Comparison of ENCODE assay signal across 26 cellular contexts in the genomic region with DNA sequence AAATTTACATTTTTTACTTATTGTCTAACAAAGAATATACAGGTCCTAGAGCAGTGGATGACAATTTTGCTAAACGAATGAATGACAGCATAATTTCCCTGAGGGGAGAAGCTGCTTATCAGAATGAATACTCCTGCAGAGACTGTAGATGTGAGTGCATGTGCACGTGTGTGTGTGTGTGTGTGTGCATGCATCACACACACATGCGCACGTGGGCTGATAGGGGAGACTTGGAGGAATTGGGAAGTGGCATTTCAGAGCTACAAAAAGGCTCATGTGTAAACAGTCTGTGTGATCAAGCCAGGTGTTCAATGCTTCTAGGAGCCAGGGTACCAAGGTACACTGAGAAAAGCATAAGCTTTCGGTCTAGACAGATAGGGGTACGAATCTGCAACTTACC.
"Had no signal": no experiment of that assay in that cellular context is flagged by ENCODE, and none has a peak within 500 bp of the region (broad histone marks: within the 10 kb centered on the region; RNA-seq: fewer than 3 reads in every experiment).

No MANE protein-coding gene starts in this region.

- H3K27ac ChIP-seq: esophagus squamous epithelium, left lung, lower lobe of right lung, neutrophil, right lobe of liver, thoracic aorta, upper lobe of right lung had no signal

- H3K36me3 ChIP-seq: esophagus squamous epithelium, left lung, lower lobe of right lung, neutrophil, right lobe of liver, thoracic aorta, upper lobe of right lung had no signal

- H3K4me1 ChIP-seq: left lung, right lobe of liver, upper lobe of right lung had no signal

- H3K9me3 Mint-ChIP-seq: activated CD4-positive, alpha-beta T cell treated with anti-CD3 and anti-CD28 coated beads, Interleukin-2, amount 10 ng/mL, durations not matched to agents 7 days and 5 days; activated naive CD4-positive, alpha-beta T cell treated with anti-CD3 and anti-CD28 coated beads, Interleukin-2, amount 50 U/mL, for 72 hours; activated T-cell treated with anti-CD3 and anti-CD28 coated beads, Interleukin-2, amount 50 U/mL, for 72 hours; natural killer cell treated with Interleukin-12 subunit alpha and Interleukin-12 subunit beta and Interleukin-15 and Interleukin-18, amount 100 ng/mL, for 72 hours had no signal

- H3K27me3 Mint-ChIP-seq: progenitor cell of endocrine pancreas had no signal

- FAIRE-seq: colon, islet of Langerhans had no signal

- DNase-seq: activated CD4-positive, alpha-beta T cell treated with anti-CD3 and anti-CD28 coated beads, Interleukin-2, amount 10 ng/mL, durations not matched to agents 7 days and 5 days; activated CD4-positive, CD25-positive, alpha-beta regulatory T cell treated with anti-CD3 and anti-CD28 coated beads, Interleukin-2, amount 50 U/mL, for 72 hours; activated CD8-positive, alpha-beta memory T cell treated with anti-CD3 and anti-CD28 coated beads, Interleukin-2, amount 10 ng/mL, durations not matched to agents 7 days and 5 days; activated CD8-positive, alpha-beta T cell treated with anti-CD3 and anti-CD28 coated beads, Interleukin-2, amount 10 ng/mL, durations not matched to agents 7 days and 5 days; activated naive CD4-positive, alpha-beta T cell; activated T-cell treated with anti-CD3 and anti-CD28 coated beads, Interleukin-2, amount 50 U/mL, for 72 hours; dermis blood vessel endothelial cell; effector CD4-positive, alpha-beta T cell; esophagus squamous epithelium; foreskin melanocyte; left lung; lower lobe of right lung; mucosa of descending colon; right lobe of liver; stimulated activated CD4-positive, alpha-beta T cell treated with anti-CD3 and anti-CD28 coated beads, Interleukin-2, amount 100 ng/mL, for 48 hours; stimulated activated naive CD8-positive, alpha-beta T cell treated with anti-CD3 and anti-CD28 coated beads, Interleukin-15, Interleukin-2, amounts not matched to agents 100 U/mL and 50 U/mL, for 24 hours; T-helper 17 cell; T1000; upper lobe of right lung had no signal

- H3K4me3 ChIP-seq: esophagus squamous epithelium, left lung, lower lobe of right lung, mucosa of descending colon, right lobe of liver, thoracic aorta, upper lobe of right lung had no signal

- H3K27ac Mint-ChIP-seq: activated CD4-positive, alpha-beta T cell treated with anti-CD3 and anti-CD28 coated beads, Interleukin-2, amount 10 ng/mL, durations not matched to agents 7 days and 5 days; activated CD8-positive, alpha-beta memory T cell treated with anti-CD3 and anti-CD28 coated beads, Interleukin-2, amount 10 ng/mL, durations not matched to agents 7 days and 5 days; activated CD8-positive, alpha-beta T cell treated with anti-CD3 and anti-CD28 coated beads, Interleukin-2, amount 10 ng/mL, durations not matched to agents 7 days and 5 days; activated naive CD4-positive, alpha-beta T cell treated with anti-CD3 and anti-CD28 coated beads, Interleukin-2, amount 50 U/mL, for 72 hours; activated T-cell treated with anti-CD3 and anti-CD28 coated beads, Interleukin-2, amount 50 U/mL, for 72 hours; natural killer cell treated with Interleukin-12 subunit alpha and Interleukin-12 subunit beta and Interleukin-15 and Interleukin-18, amount 100 ng/mL, for 72 hours; progenitor cell of endocrine pancreas; T-helper 17 cell had no signal

- H3K4me1 Mint-ChIP-seq: activated CD4-positive, alpha-beta T cell treated with anti-CD3 and anti-CD28 coated beads, Interleukin-2, amount 10 ng/mL, durations not matched to agents 7 days and 5 days; activated CD8-positive, alpha-beta memory T cell treated with anti-CD3 and anti-CD28 coated beads, Interleukin-2, amount 10 ng/mL, durations not matched to agents 7 days and 5 days; T-helper 17 cell had no signal

- H3K27me3 ChIP-seq: esophagus squamous epithelium, left lung, neutrophil, right lobe of liver, upper lobe of right lung had no signal

- ATAC-seq: activated CD8-positive, alpha-beta memory T cell treated with anti-CD3 and anti-CD28 coated beads, Interleukin-2, amount 10 ng/mL, durations not matched to agents 7 days and 5 days; activated CD8-positive, alpha-beta T cell treated with anti-CD3 and anti-CD28 coated beads, Interleukin-2, amount 10 ng/mL, durations not matched to agents 7 days and 5 days; activated naive CD4-positive, alpha-beta T cell treated with anti-CD3 and anti-CD28 coated beads, Interleukin-2, amount 50 U/mL, for 72 hours; activated T-cell treated with anti-CD3 and anti-CD28 coated beads, Interleukin-2, amount 50 U/mL, for 72 hours; left lung; lower lobe of right lung; mucosa of descending colon; natural killer cell treated with Interleukin-12 subunit alpha and Interleukin-12 subunit beta and Interleukin-15 and Interleukin-18, amount 100 ng/mL, for 72 hours; right lobe of liver; stimulated activated naive CD8-positive, alpha-beta T cell treated with anti-CD3 and anti-CD28 coated beads, Interleukin-15, Interleukin-2, amounts not matched to agents 100 U/mL and 50 U/mL, for 24 hours; T-helper 17 cell; upper lobe of right lung had no signal

- H3K36me3 Mint-ChIP-seq: activated CD8-positive, alpha-beta memory T cell treated with anti-CD3 and anti-CD28 coated beads, Interleukin-2, amount 10 ng/mL, durations not matched to agents 7 days and 5 days; activated naive CD4-positive, alpha-beta T cell treated with anti-CD3 and anti-CD28 coated beads, Interleukin-2, amount 50 U/mL, for 72 hours; natural killer cell treated with Interleukin-12 subunit alpha and Interleukin-12 subunit beta and Interleukin-15 and Interleukin-18, amount 100 ng/mL, for 72 hours had no signal

- H3K9me3 ChIP-seq: esophagus squamous epithelium, left lung, lower lobe of right lung, mucosa of descending colon, neutrophil, right lobe of liver, thoracic aorta, upper lobe of right lung had no signal

- H3K4me3 Mint-ChIP-seq: activated CD4-positive, alpha-beta T cell treated with anti-CD3 and anti-CD28 coated beads, Interleukin-2, amount 10 ng/mL, durations not matched to agents 7 days and 5 days; activated CD8-positive, alpha-beta memory T cell treated with anti-CD3 and anti-CD28 coated beads, Interleukin-2, amount 10 ng/mL, durations not matched to agents 7 days and 5 days; activated CD8-positive, alpha-beta T cell treated with anti-CD3 and anti-CD28 coated beads, Interleukin-2, amount 10 ng/mL, durations not matched to agents 7 days and 5 days; activated T-cell treated with anti-CD3 and anti-CD28 coated beads, Interleukin-2, amount 50 U/mL, for 72 hours; natural killer cell treated with Interleukin-12 subunit alpha and Interleukin-12 subunit beta and Interleukin-15 and Interleukin-18, amount 100 ng/mL, for 72 hours; T-helper 17 cell had no signal
